ENCODE assay signal across 20 cellular contexts in the genomic region with DNA sequence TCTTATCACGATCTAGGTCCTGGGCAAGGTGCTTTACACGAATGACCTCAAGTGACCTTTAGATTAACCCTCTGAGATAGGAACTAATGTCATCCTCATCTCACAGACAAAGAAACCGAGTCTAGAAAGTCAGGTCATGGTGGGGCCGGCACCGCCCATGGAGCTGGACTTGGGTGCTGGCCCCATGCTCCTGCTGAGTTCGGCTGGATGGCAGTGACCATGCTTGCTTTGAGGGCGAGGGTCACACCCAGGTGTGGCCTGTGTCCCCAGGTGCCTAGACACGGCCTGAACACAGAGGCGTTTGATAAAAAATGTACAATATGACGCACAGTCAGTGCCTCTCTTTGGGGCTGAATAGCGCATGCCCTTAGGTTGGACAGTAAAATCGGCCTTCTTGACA.
DNase-seq lines count a peak whose midpoint lies in the region; ATAC-seq and TF ChIP-seq lines count a peak whose summit lies in the region.
"Had no signal": no experiment of that assay in that cellular context is flagged by ENCODE, and none has a peak within 500 bp of the region (broad histone marks: within the 10 kb centered on the region; RNA-seq: fewer than 3 reads in every experiment).

No MANE protein-coding gene starts in this region.

- H3K9me3 ChIP-seq in RWPE2 (ENCODE audit: severe bottlenecking) (no peaks in the 10 kb centered on the region), muscle layer of duodenum (ENCODE audit: control insufficient read depth in 1 of 2, low read length in 2 of 2) (no peaks in the 10 kb centered on the region), stomach smooth muscle (ENCODE audit: control insufficient read depth in 2 of 2, low read length in 2 of 2) (no peaks in the 10 kb centered on the region)
- H3K9me3 ChIP-seq: A549, MG63 had no signal

- peak overlapping the region in 1 of 2 donors; percentile 0 for H3K9ac ChIP-seq in stomach smooth muscle (ENCODE audit: low read length in 2 of 2)
- H3K9ac ChIP-seq: BLaER1 treated with 17β-estradiol and CSF1 and Interleukin-3, amounts not matched to agents 10 nM and 100 nM had no signal

- H3K4me3 ChIP-seq in RWPE2 (ENCODE audit: severe bottlenecking) = no peak overlapping the region
- H3K4me3 ChIP-seq in coronary artery = no peak overlapping the region
- H3K4me3 ChIP-seq in muscle layer of duodenum (ENCODE audit: low read depth in 1 of 2, low read length in 2 of 2) = no peak overlapping the region
- H3K4me3 ChIP-seq in stomach smooth muscle (ENCODE audit: low read length in 2 of 2) = no peak overlapping the region
- H3K4me3 ChIP-seq: A549; BLaER1 treated with 17β-estradiol and CSF1 and Interleukin-3, amounts not matched to agents 10 nM and 100 nM; MG63 had no signal

- H3K27ac ChIP-seq in RWPE2 (ENCODE audit: poor library complexity, severe bottlenecking) = peak overlapping the region; percentile 54
- peak overlapping the region; percentile 67 to 89 for H3K27ac ChIP-seq in coronary artery
- H3K27ac ChIP-seq in muscle layer of duodenum (ENCODE audit: low read length) = peak overlapping the region; percentile 58
- H3K27ac ChIP-seq in stomach smooth muscle (ENCODE audit: low read length) = peak overlapping the region; percentile 100
- H3K27ac ChIP-seq: A549; BLaER1 treated with 17β-estradiol and CSF1 and Interleukin-3, amounts not matched to agents 10 nM and 100 nM had no signal

- H3K4me1 Mint-ChIP-seq in stimulated activated naive CD8-positive, alpha-beta T cell treated with anti-CD3 and anti-CD28 coated beads, Interleukin-15, amount 100 ng/mL, for 72 hours = peaks cover 2% of the 10 kb centered on the region
- H3K4me1 Mint-ChIP-seq: CD8-positive, alpha-beta memory T cell had no signal

- no peaks in the 10 kb centered on the region for H3K9me3 Mint-ChIP-seq in stimulated activated naive CD8-positive, alpha-beta T cell treated with anti-CD3 and anti-CD28 coated beads, Interleukin-15, amount 100 ng/mL, for 72 hours
- H3K9me3 Mint-ChIP-seq: H9 had no signal

- peaks cover 39% of the 10 kb centered on the region for H3K36me3 ChIP-seq in RWPE2 (ENCODE audit: low read depth)
- no peaks in the 10 kb centered on the region for H3K36me3 ChIP-seq in muscle layer of duodenum (ENCODE audit: control insufficient read depth in 1 of 2, insufficient read depth in 2 of 2, low read length in 2 of 2)
- H3K36me3 ChIP-seq in stomach smooth muscle (ENCODE audit: control insufficient read depth in 2 of 2, insufficient read depth in 2 of 2, low read length in 2 of 2) = peaks cover 5 to 8% of the 10 kb centered on the region in 2 donors
- H3K36me3 ChIP-seq: MG63 had no signal

- no peak for DNase-seq in RWPE2 (ENCODE audit: low spot score)
- no peak for DNase-seq in coronary artery (ENCODE audit: low spot score)
- DNase-seq in hypothalamus (lab: John Stamatoyannopoulos, UW) = no peak
- no peak for DNase-seq in stimulated activated naive CD8-positive, alpha-beta T cell treated with anti-CD3 and anti-CD28 coated beads, Interleukin-15, amount 100 ng/mL, for 72 hours
- no peak for DNase-seq in SIG-M5 (lab: John Stamatoyannopoulos, UW)
- DNase-seq: CD8-positive, alpha-beta memory T cell; DMS79; H9; Karpas-422; MG63; NCI-H1092; NCI-H2081 treated with DMSO at 0.1 percent for 48 hours; NCI-H510A; NCI-H774; PC-3 had no signal

- H3K27ac Mint-ChIP-seq in stimulated activated naive CD8-positive, alpha-beta T cell treated with anti-CD3 and anti-CD28 coated beads, Interleukin-15, amount 100 ng/mL, for 72 hours = no peak overlapping the region
- H3K27ac Mint-ChIP-seq: CD8-positive, alpha-beta memory T cell had no signal

- no peak overlapping the region for H3K4me3 Mint-ChIP-seq in stimulated activated naive CD8-positive, alpha-beta T cell treated with anti-CD3 and anti-CD28 coated beads, Interleukin-15, amount 100 ng/mL, for 72 hours
- H3K4me3 Mint-ChIP-seq: CD8-positive, alpha-beta memory T cell; H9 had no signal

- H3K27me3 ChIP-seq in RWPE2 (ENCODE audit: insufficient read depth, poor library complexity, severe bottlenecking) = no peaks in the 10 kb centered on the region
- H3K27me3 ChIP-seq in muscle layer of duodenum (ENCODE audit: low read depth, low read length) = no peaks in the 10 kb centered on the region
- H3K27me3 ChIP-seq in stomach smooth muscle (ENCODE audit: control insufficient read depth in 1 of 2, insufficient read depth in 2 of 2, low read length in 2 of 2) = no peaks in the 10 kb centered on the region
- H3K27me3 ChIP-seq: BLaER1 treated with 17β-estradiol and CSF1 and Interleukin-3, amounts not matched to agents 10 nM and 100 nM; MG63 had no signal

- peaks cover 56% of the 10 kb centered on the region for H3K27me3 Mint-ChIP-seq in stimulated activated naive CD8-positive, alpha-beta T cell treated with anti-CD3 and anti-CD28 coated beads, Interleukin-15, amount 100 ng/mL, for 72 hours

- ATAC-seq in RWPE2 (ENCODE audit: low read depth) = no peak
- ATAC-seq in stimulated activated naive CD8-positive, alpha-beta T cell treated with anti-CD3 and anti-CD28 coated beads, Interleukin-15, amount 100 ng/mL, for 72 hours = no peak
- ATAC-seq in GM19463 (IDR thresholded peaks at IDR 0.05; ENCODE audit: unreplicated experiment) = no peak
- ATAC-seq: A549, PC-3 had no signal

- no peak for TF ChIP-seq CTCF in RWPE2 (IDR thresholded peaks at IDR 0.05; ENCODE audit: poor library complexity, severe bottlenecking)
- no peak for TF ChIP-seq CTCF in coronary artery (IDR thresholded peaks at IDR 0.05)

- peaks cover 11% of the 10 kb centered on the region for H3K4me1 ChIP-seq in RWPE2 (ENCODE audit: insufficient read depth, poor library complexity, severe bottlenecking)
- peaks cover 25 to 48% of the 10 kb centered on the region in 2 donors for H3K4me1 ChIP-seq in muscle layer of duodenum (ENCODE audit: control insufficient read depth in 1 of 2, insufficient read depth in 2 of 2, low read length in 2 of 2)
- H3K4me1 ChIP-seq in stomach smooth muscle (ENCODE audit: control insufficient read depth, insufficient read depth, low read length) = peaks cover 86% of the 10 kb centered on the region
- H3K4me1 ChIP-seq: BLaER1 treated with 17β-estradiol and CSF1 and Interleukin-3, amounts not matched to agents 10 nM and 100 nM had no signal
